In genomic region chr6:144423167-144423566, GRCh38 we compare ENCODE assay signal across 1 cellular context.
TF ChIP-seq lines count a peak whose summit lies in the region.

No MANE protein-coding gene starts in this region.

TF ChIP-seq in H1, 55 proteins besides CTCF, POLR2A, EP300 and RAD21 (continued from another document):
- TF ChIP-seq, protein P1, sequence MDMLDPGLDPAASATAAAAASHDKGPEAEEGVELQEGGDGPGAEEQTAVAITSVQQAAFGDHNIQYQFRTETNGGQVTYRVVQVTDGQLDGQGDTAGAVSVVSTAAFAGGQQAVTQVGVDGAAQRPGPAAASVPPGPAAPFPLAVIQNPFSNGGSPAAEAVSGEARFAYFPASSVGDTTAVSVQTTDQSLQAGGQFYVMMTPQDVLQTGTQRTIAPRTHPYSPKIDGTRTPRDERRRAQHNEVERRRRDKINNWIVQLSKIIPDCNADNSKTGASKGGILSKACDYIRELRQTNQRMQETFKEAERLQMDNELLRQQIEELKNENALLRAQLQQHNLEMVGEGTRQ (IDR thresholded peaks at IDR 0.05; ENCODE audit: low read length): no peak
- TF ChIP-seq BACH1 (IDR thresholded peaks at IDR 0.05; ENCODE audit: low read length) (no peak), ATF2 (IDR thresholded peaks at IDR 0.05; ENCODE audit: low read length) (no peak), BCL11A (IDR thresholded peaks at IDR 0.05; ENCODE audit: low read depth in 2 of 2, low read length in 2 of 2) (no peak), MAFK (IDR thresholded peaks at IDR 0.05; ENCODE audit: low read depth, low read length) (no peak), JUND (IDR thresholded peaks at IDR 0.05; ENCODE audit: low read length) (no peak), RFX5 (IDR thresholded peaks at IDR 0.05; ENCODE audit: borderline replicate concordance, low read depth, low read length) (no peak), SP1 (IDR thresholded peaks at IDR 0.05; ENCODE audit: low read depth, low read length) (no peak), SIRT6 (IDR thresholded peaks at IDR 0.05; ENCODE audit: low read length) (no peak), BRCA1 (IDR thresholded peaks at IDR 0.05; ENCODE audit: low read depth, low read length) (no peak), KDM4A (IDR thresholded peaks at IDR 0.05; ENCODE audit: low read depth, low read length, severe bottlenecking) (no peak), CREB1 (IDR thresholded peaks at IDR 0.05) (no peak), CHD2 (IDR thresholded peaks at IDR 0.05; ENCODE audit: low read length) (no peak)
- TF ChIP-seq, protein P2, sequence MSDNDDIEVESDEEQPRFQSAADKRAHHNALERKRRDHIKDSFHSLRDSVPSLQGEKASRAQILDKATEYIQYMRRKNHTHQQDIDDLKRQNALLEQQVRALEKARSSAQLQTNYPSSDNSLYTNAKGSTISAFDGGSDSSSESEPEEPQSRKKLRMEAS (IDR thresholded peaks at IDR 0.05): no peak
- TF ChIP-seq, protein P3, sequence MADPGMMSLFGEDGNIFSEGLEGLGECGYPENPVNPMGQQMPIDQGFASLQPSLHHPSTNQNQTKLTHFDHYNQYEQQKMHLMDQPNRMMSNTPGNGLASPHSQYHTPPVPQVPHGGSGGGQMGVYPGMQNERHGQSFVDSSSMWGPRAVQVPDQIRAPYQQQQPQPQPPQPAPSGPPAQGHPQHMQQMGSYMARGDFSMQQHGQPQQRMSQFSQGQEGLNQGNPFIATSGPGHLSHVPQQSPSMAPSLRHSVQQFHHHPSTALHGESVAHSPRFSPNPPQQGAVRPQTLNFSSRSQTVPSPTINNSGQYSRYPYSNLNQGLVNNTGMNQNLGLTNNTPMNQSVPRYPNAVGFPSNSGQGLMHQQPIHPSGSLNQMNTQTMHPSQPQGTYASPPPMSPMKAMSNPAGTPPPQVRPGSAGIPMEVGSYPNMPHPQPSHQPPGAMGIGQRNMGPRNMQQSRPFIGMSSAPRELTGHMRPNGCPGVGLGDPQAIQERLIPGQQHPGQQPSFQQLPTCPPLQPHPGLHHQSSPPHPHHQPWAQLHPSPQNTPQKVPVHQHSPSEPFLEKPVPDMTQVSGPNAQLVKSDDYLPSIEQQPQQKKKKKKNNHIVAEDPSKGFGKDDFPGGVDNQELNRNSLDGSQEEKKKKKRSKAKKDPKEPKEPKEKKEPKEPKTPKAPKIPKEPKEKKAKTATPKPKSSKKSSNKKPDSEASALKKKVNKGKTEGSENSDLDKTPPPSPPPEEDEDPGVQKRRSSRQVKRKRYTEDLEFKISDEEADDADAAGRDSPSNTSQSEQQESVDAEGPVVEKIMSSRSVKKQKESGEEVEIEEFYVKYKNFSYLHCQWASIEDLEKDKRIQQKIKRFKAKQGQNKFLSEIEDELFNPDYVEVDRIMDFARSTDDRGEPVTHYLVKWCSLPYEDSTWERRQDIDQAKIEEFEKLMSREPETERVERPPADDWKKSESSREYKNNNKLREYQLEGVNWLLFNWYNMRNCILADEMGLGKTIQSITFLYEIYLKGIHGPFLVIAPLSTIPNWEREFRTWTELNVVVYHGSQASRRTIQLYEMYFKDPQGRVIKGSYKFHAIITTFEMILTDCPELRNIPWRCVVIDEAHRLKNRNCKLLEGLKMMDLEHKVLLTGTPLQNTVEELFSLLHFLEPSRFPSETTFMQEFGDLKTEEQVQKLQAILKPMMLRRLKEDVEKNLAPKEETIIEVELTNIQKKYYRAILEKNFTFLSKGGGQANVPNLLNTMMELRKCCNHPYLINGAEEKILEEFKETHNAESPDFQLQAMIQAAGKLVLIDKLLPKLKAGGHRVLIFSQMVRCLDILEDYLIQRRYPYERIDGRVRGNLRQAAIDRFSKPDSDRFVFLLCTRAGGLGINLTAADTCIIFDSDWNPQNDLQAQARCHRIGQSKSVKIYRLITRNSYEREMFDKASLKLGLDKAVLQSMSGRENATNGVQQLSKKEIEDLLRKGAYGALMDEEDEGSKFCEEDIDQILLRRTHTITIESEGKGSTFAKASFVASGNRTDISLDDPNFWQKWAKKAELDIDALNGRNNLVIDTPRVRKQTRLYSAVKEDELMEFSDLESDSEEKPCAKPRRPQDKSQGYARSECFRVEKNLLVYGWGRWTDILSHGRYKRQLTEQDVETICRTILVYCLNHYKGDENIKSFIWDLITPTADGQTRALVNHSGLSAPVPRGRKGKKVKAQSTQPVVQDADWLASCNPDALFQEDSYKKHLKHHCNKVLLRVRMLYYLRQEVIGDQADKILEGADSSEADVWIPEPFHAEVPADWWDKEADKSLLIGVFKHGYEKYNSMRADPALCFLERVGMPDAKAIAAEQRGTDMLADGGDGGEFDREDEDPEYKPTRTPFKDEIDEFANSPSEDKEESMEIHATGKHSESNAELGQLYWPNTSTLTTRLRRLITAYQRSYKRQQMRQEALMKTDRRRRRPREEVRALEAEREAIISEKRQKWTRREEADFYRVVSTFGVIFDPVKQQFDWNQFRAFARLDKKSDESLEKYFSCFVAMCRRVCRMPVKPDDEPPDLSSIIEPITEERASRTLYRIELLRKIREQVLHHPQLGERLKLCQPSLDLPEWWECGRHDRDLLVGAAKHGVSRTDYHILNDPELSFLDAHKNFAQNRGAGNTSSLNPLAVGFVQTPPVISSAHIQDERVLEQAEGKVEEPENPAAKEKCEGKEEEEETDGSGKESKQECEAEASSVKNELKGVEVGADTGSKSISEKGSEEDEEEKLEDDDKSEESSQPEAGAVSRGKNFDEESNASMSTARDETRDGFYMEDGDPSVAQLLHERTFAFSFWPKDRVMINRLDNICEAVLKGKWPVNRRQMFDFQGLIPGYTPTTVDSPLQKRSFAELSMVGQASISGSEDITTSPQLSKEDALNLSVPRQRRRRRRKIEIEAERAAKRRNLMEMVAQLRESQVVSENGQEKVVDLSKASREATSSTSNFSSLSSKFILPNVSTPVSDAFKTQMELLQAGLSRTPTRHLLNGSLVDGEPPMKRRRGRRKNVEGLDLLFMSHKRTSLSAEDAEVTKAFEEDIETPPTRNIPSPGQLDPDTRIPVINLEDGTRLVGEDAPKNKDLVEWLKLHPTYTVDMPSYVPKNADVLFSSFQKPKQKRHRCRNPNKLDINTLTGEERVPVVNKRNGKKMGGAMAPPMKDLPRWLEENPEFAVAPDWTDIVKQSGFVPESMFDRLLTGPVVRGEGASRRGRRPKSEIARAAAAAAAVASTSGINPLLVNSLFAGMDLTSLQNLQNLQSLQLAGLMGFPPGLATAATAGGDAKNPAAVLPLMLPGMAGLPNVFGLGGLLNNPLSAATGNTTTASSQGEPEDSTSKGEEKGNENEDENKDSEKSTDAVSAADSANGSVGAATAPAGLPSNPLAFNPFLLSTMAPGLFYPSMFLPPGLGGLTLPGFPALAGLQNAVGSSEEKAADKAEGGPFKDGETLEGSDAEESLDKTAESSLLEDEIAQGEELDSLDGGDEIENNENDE (IDR thresholded peaks at IDR 0.05; ENCODE audit: insufficient replicate concordance, low read length): no peak
